8 cellular contexts compared by ENCODE assay signal in the genomic region with DNA sequence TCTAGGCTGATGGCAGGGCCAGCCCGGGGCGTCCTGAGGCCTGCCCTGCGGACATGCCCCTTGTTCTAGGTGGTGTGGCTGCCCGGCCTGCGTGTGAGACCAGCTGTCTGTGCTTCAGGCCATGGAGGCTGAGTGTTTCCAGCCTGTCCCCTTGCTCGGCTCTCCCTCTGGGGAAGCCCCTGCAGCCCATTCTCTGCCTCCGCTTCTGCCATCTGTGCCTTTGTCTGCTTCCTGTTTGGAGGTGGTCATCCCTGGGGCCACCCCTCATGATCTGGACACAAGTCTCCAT.
DNase-seq lines count a peak whose midpoint lies in the region; ATAC-seq and TF ChIP-seq lines count a peak whose summit lies in the region.

No MANE protein-coding gene starts in this region.

- H3K4me1 ChIP-seq in adrenal gland (replicated peaks in 1 of 2) (peaks cover 35 to 48% of the 10 kb centered on the region in 2 donors), trophoblast cell (ENCODE audit: control insufficient read depth in 1 of 2, insufficient read depth in 2 of 2, low read length in 2 of 2) (peaks cover 35 to 39% of the 10 kb centered on the region in 2 experiments)

- H3K9ac ChIP-seq in trophoblast cell (ENCODE audit: low read length) = no peak overlapping the region

- peak overlapping the region; percentile 60 for H3K18ac ChIP-seq in trophoblast cell (ENCODE audit: low read length)

- no peaks in the 10 kb centered on the region for H3K36me3 ChIP-seq in adrenal gland (replicated peaks in 1 of 2)
- no peaks in the 10 kb centered on the region for H3K36me3 ChIP-seq in trophoblast cell (ENCODE audit: control insufficient read depth in 1 of 2, insufficient read depth in 2 of 2, low read length in 2 of 2)

- no peak overlapping the region for H3K4me2 ChIP-seq in trophoblast cell (ENCODE audit: low read length)

- no peak overlapping the region for H2AFZ ChIP-seq in trophoblast cell (ENCODE audit: insufficient read depth, low read length, poor library complexity)

- H3K23ac ChIP-seq in trophoblast cell (ENCODE audit: low read length) = no peak overlapping the region

- TF ChIP-seq POLR2A in adrenal gland (IDR thresholded peaks at IDR 0.05) = no peak

- H3K4me3 ChIP-seq in adrenal gland (no peak overlapping the region), trophoblast cell (ENCODE audit: low read depth, low read length) (no peak overlapping the region)

- no peak overlapping the region for H2BK5ac ChIP-seq in trophoblast cell (ENCODE audit: low read depth, low read length, poor library complexity)

- H4K12ac ChIP-seq in trophoblast cell (ENCODE audit: low read depth, low read length) = no peak overlapping the region

- H4K8ac ChIP-seq in trophoblast cell (ENCODE audit: low read depth, low read length) = peak overlapping the region; percentile 2

- H2BK12ac ChIP-seq in trophoblast cell (ENCODE audit: low read length) = peak overlapping the region; percentile 65

- peaks cover 16% of the 10 kb centered on the region for H3K79me2 ChIP-seq in trophoblast cell (ENCODE audit: control insufficient read depth, insufficient read depth, low read length, poor library complexity)

- WGBS in adrenal gland, 4 donors = 80 to 94% (median 90%) methylated on average over 2 to 7 of the region's 7 CpGs
- WGBS in trophoblast cell (ENCODE audit: extremely low coverage, insufficient coverage, insufficient read length) = no CpG with 5 or more reads among the region's 7 CpGs

- peak overlapping the region; percentile 3 for H3K14ac ChIP-seq in trophoblast cell (ENCODE audit: low read length)

- peak overlapping the region in 4 of 5 donors; percentile 7 to 99 (median 72) for H3K27ac ChIP-seq in adrenal gland
- H3K27ac ChIP-seq in trophoblast cell (ENCODE audit: low read depth, low read length) = no peak overlapping the region

- no peak for TF ChIP-seq CTCF in adrenal gland (IDR thresholded peaks at IDR 0.05)

- H3K9me3 ChIP-seq in adrenal gland (replicated peaks in 1 of 3) (no peaks in the 10 kb centered on the region), trophoblast cell (ENCODE audit: insufficient read depth, low read depth, low read length) (no peaks in the 10 kb centered on the region)

- no peaks in the 10 kb centered on the region for H3K27me3 ChIP-seq in adrenal gland
- H3K27me3 ChIP-seq in trophoblast cell (ENCODE audit: insufficient read depth, low read length) = no peaks in the 10 kb centered on the region

- DNase-seq in adrenal gland = no peak
- DNase-seq in trophoblast cell = no peak
- DNase-seq in RKO (ENCODE audit: low spot score) = no peak
- DNase-seq in posterior vena cava (ENCODE audit: low spot score) = no peak
- no peak for DNase-seq in cerebellar nuclear complex (lab: John Stamatoyannopoulos, UW)
- no peak for DNase-seq in NCI-H2196 (lab: John Stamatoyannopoulos, UW; ENCODE audit: unreplicated experiment)

- peak overlapping the region; percentile 29 for H4K91ac ChIP-seq in trophoblast cell (ENCODE audit: low read depth, low read length)

- H2BK120ac ChIP-seq in trophoblast cell (ENCODE audit: insufficient read depth, low read length, poor library complexity) = peak overlapping the region; percentile 8

- ATAC-seq in GM19023 (IDR thresholded peaks at IDR 0.05; ENCODE audit: unreplicated experiment) (peak; percentile 12), HG02870 (IDR thresholded peaks at IDR 0.05; ENCODE audit: unreplicated experiment) (peak; percentile 24)

- H3K4ac ChIP-seq in trophoblast cell (ENCODE audit: low read depth, low read length) = peak overlapping the region; percentile 5

- peaks cover 31% of the 10 kb centered on the region for H3K79me1 ChIP-seq in trophoblast cell (ENCODE audit: low read length)

- peak overlapping the region; percentile 73 for H2AK5ac ChIP-seq in trophoblast cell (ENCODE audit: low read length)

- intact Hi-C loops in adrenal gland (cut with DNase I) = loop anchor here in 1 of 2 donors (5.0 kb wide), 2 partner anchors 102 to 167 kb away; no protein-coding TSS in a partner anchor
- intact Hi-C loops in posterior vena cava (cut with DNase I) = no loop called here
